In the genomic region with DNA sequence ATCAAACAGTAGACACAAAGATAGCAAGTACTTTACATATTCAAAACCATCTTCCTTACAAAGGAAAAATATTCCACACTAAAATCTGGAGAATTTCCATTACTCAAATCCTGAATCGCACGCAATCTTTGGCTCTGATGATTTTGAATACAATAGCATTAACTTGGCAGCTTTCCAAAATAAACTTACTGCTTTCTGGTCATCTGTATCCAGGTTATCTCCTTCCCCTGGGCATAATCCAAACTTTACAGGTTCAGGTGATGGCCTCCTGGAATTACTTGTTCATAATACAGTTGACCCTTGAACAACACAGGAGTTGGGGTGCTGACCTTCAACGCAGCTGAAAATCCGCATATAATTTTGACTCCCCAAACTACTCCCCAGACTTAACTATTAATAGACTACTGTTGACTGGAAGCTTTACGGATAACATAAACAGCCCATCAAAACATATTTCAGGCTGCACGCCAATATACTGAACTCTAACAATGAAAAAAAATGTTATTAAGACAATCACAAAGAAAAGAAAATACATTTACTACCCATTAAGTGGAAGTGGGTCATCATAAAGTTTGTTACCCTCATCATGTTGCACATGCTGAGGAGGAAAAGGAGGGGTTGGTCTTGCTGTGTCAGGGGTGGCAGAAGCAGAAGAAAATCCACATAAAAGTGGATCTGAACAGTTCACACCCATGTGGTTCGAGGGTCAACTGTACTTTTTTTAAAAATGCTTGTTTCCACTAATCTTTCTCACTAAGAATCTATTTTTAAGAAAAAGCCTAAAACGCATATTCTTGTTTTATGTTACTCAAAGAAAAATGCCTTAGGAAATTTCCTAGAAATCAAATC, we compare ENCODE assay signal across 15 cellular contexts. TPM values are rescaled to one million over a fixed set of nuclear protein-coding genes. Genes with fewer than 3 reads are reported as not detected.
DNase-seq lines count a peak whose midpoint lies in the region; ATAC-seq and TF ChIP-seq lines count a peak whose summit lies in the region.
"Had no signal": no experiment of that assay in that cellular context is flagged by ENCODE, and none has a peak within 500 bp of the region (broad histone marks: within the 10 kb centered on the region; RNA-seq: fewer than 3 reads in every experiment).

No MANE protein-coding gene starts in this region.

- H3K9me2 ChIP-seq in PC-3 (replicated peaks; ENCODE audit: low read length): no peaks in the 10 kb centered on the region

- WGBS in heart left ventricle, 4 donors: 38 to 51% (median 45%) methylated on average over 8 of the region's 8 CpGs
- 73 to 79% methylated on average over 8 of the region's 8 CpGs for WGBS in thyroid gland, 2 donors

- no peak overlapping the region for H2AFZ ChIP-seq in PC-3 (ENCODE audit: low read length)

- H3K27ac ChIP-seq in heart left ventricle: peak overlapping the region in 11 of 12 donors; percentile 29 to 70 (median 59)
- H3K27ac ChIP-seq in PC-3 (ENCODE audit: low read length): peak overlapping the region; percentile 15
- peak overlapping the region in 2 of 3 donors; percentile 25 to 31 for H3K27ac ChIP-seq in thyroid gland

- no peaks in the 10 kb centered on the region for H3F3A ChIP-seq in PC-3 (ENCODE audit: low read length, unreplicated experiment)

- ATAC-seq in heart left ventricle (peak; percentile 29 to 80 (median 34)), PC-3 (peak; percentile 50), HG03095 (IDR thresholded peaks at IDR 0.05; ENCODE audit: unreplicated experiment) (no peak), HG03469 (IDR thresholded peaks at IDR 0.05; ENCODE audit: unreplicated experiment) (no peak)

- H3K27me3 ChIP-seq in heart left ventricle (no peaks in the 10 kb centered on the region), PC-3 (ENCODE audit: low read length) (no peaks in the 10 kb centered on the region), thyroid gland (no peaks in the 10 kb centered on the region)

- TF ChIP-seq POLR2A in heart left ventricle (IDR thresholded peaks at IDR 0.05) (no peak), thyroid gland (IDR thresholded peaks at IDR 0.05) (no peak)

- H3K9me3 ChIP-seq in heart left ventricle (no peaks in the 10 kb centered on the region), PC-3 (ENCODE audit: low read length) (no peaks in the 10 kb centered on the region), thyroid gland (no peaks in the 10 kb centered on the region)

- no peak overlapping the region for H3K4me3 ChIP-seq in heart left ventricle
- H3K4me3 ChIP-seq in PC-3 (ENCODE audit: low read length): no peak overlapping the region
- H3K4me3 ChIP-seq in fibroblast of pulmonary artery (replicated peaks; ENCODE audit: low read depth, low read length): no peak overlapping the region
- no peak overlapping the region for H3K4me3 ChIP-seq in thyroid gland (replicated peaks in 1 of 3)

- DNase-seq in heart left ventricle (no peak), cardiac septum (ENCODE audit: low spot score) (no peak), PC-3 (peak; percentile 88), fibroblast of pulmonary artery (ENCODE audit: low read depth) (peak; percentile 91), thyroid gland (no peak), GOT3 (lab: John Stamatoyannopoulos, UW) (no peak)
- DNase-seq: ACHN; activated CD4-positive, alpha-beta T cell treated with anti-CD3 and anti-CD28 coated beads, Interleukin-2, amount 50 U/mL, for 1 hour; activated naive CD4-positive, alpha-beta T cell; EL; endodermal cell; Karpas-422; SIG-M5 had no signal

- intact Hi-C loops in heart left ventricle (cut with DNase I): no loop called here
- intact Hi-C loops in cardiac septum (cut with DNase I): no loop called here
- intact Hi-C loops in PC-3 (cut with micrococcal nuclease): no loop called here
- intact Hi-C loops in thyroid gland (cut with DNase I): no loop called here

- POLR2A ChIA-PET in PC-3 (lab: Charles Lee; ENCODE audit: unreplicated experiment): interaction anchor here (0.6 kb wide), 1 partner anchor 25 kb away, joined by 3 read pairs; no protein-coding TSS in a partner anchor

- CTCF ChIA-PET in PC-3 (lab: Charles Lee): no interaction called here

- H4K20me1 ChIP-seq in PC-3 (ENCODE audit: low read length): 0 out of 2 replicates have a peak, but pooled peaks cover 6% of the 10 kb centered on the region

- no peaks in the 10 kb centered on the region for H3K36me3 ChIP-seq in heart left ventricle
- H3K36me3 ChIP-seq in PC-3 (ENCODE audit: low read depth, low read length): no peaks in the 10 kb centered on the region
- H3K36me3 ChIP-seq in thyroid gland: no peaks in the 10 kb centered on the region

- peaks cover 94% of the 10 kb centered on the region for H3K79me2 ChIP-seq in PC-3 (ENCODE audit: low read length)

- H3K4me1 ChIP-seq in heart left ventricle: peaks cover 0 to 71% (median 54%) of the 10 kb centered on the region in 12 donors
- H3K4me1 ChIP-seq in PC-3 (ENCODE audit: insufficient read depth, low read length): peaks cover 45% of the 10 kb centered on the region
- peaks cover 0 to 11% of the 10 kb centered on the region in 2 donors for H3K4me1 ChIP-seq in thyroid gland

- BruUV-seq in PC-3 (replicated peaks; lab: Mats Ljungman, UMichigan): no TSS peak

- no peak overlapping the region for H3K9ac ChIP-seq in PC-3 (ENCODE audit: low read length)

- H3K4me2 ChIP-seq in PC-3 (ENCODE audit: low read length): peak overlapping the region; percentile 2; the same call in 1 of the 2 replicates

- TF ChIP-seq CTCF in heart left ventricle (IDR thresholded peaks at IDR 0.05): no peak
- TF ChIP-seq CTCF in PC-3 (conservative IDR thresholded peaks at IDR 0.05; ENCODE audit: low read depth, low read length): no peak
- TF ChIP-seq CTCF in fibroblast of pulmonary artery (IDR thresholded peaks at IDR 0.05; ENCODE audit: low read length, missing control alignments): no peak
- TF ChIP-seq CTCF in thyroid gland (IDR thresholded peaks at IDR 0.05): no peak

RNA-seq across cellular contexts. Expression of a gene that starts 6.5 kb away (rescaled TPM):
- total RNA-seq in heart left ventricle: 10 to 100 TPM; 13.1 to 23.9 (median 18.8) TPM
- 10 to 100 TPM in 1 of 2 donors, 1 to 10 TPM in 1; 7.1 to 16.7 TPM for polyA plus RNA-seq in heart left ventricle
- total RNA-seq in cardiac septum: 22.2 TPM
- total RNA-seq in PC-3 (2014; rRNA removed): 31.7 and 32.2 TPM in 2 replicates
- 10 to 100 TPM; 24.1 to 27.5 (median 27.0) TPM for total RNA-seq in thyroid gland

Comparison
In these comparisons a context has a peak if more than half of its experiments do, and no peak if none do; other contexts are left out.
1. ATAC-seq: peak in heart left ventricle (4 of 4) and PC-3 (single experiment); none in HG03095 (single experiment) and HG03469 (single experiment).
2. DNase-seq: peak in PC-3 (single experiment) and fibroblast of pulmonary artery (single experiment); none in heart left ventricle (0 of 5), cardiac septum (single experiment), thyroid gland (0 of 2) and GOT3 (single experiment).
3. Peak in every context shown above with its lines, with median percentiles within 50 percentile points of each other: H3K27ac ChIP-seq.